ENCODE assay signal across 19 cellular contexts in the genomic region with DNA sequence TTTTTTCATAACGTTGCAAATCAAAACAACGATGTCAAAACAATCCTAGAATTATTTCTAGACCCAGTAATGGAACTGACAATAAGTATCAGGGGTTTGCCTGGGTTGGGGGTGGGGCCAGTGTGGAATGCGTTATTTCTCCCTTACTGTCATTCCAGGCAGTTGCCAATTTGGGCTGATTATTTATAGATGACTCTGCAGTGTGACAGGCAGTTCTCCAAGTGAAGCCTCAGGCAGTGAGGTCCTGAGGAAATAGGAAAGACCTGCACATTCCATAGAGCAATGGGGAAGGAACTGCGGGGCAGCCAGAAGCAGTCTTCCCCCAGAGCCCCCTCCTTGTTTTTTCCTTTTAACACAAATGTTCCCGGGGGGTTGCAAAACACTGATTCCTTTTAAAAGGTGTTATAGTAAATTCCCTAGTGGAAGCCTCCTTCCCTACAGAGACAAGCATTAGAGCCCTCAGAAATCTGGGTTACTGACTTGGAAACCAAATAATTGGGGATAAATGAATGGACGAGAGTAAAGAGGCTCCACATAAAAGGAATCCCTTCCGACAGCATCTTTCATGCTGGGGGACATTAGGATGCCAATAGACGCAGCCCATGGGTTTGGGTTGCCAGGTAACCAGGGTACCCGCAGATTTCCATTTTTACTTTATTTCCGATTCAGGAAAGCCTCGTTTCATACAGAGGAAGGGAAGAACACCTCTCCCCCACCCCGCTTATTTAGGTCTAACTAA.
DNase-seq lines count a peak whose midpoint lies in the region; ATAC-seq and TF ChIP-seq lines count a peak whose summit lies in the region.
"Had no signal": no experiment of that assay in that cellular context is flagged by ENCODE, and none has a peak within 500 bp of the region (broad histone marks: within the 10 kb centered on the region; RNA-seq: fewer than 3 reads in every experiment).

No MANE protein-coding gene starts in this region.

- H2BK120ac ChIP-seq in trophoblast cell (ENCODE audit: insufficient read depth, low read length, poor library complexity): no peak overlapping the region

- no peak overlapping the region for H3K23ac ChIP-seq in trophoblast cell (ENCODE audit: low read length)

- H3K4me3 ChIP-seq in HEK293 (ENCODE audit: low read depth, low read length) (no peak overlapping the region), RWPE2 (ENCODE audit: severe bottlenecking) (no peak overlapping the region), iPS-15b (ENCODE audit: low read depth, low read length) (peak overlapping the region; percentile 4), trophoblast cell (ENCODE audit: low read depth, low read length) (no peak overlapping the region), lower leg skin (ENCODE audit: low read depth, poor library complexity, severe bottlenecking) (no peak overlapping the region), upper lobe of left lung (no peak overlapping the region)
- H3K4me3 ChIP-seq: thoracic aorta had no signal

- H3K9ac ChIP-seq in iPS-15b (ENCODE audit: low read depth, low read length) (no peak overlapping the region), trophoblast cell (ENCODE audit: low read length) (no peak overlapping the region)

- CTCF ChIA-PET in HEK293 (lab: Yijun Ruan, JAX): no interaction called here

- H3K27me3 ChIP-seq in RWPE2 (ENCODE audit: insufficient read depth, poor library complexity, severe bottlenecking) (peaks cover 41% of the 10 kb centered on the region), iPS-15b (ENCODE audit: control insufficient read depth, insufficient read depth, low read length) (no peaks in the 10 kb centered on the region), trophoblast cell (ENCODE audit: insufficient read depth, low read length) (no peaks in the 10 kb centered on the region), upper lobe of left lung (peaks cover 0 to 5% (median 0%) of the 10 kb centered on the region in 4 donors)

- H3K36me3 ChIP-seq in HEK293 (ENCODE audit: control insufficient read depth in 2 of 2, insufficient read depth in 1 of 2, low read length in 2 of 2) (no peaks in the 10 kb centered on the region), RWPE2 (ENCODE audit: low read depth) (no peaks in the 10 kb centered on the region), iPS-15b (ENCODE audit: control insufficient read depth, insufficient read depth, low read length) (no peaks in the 10 kb centered on the region), trophoblast cell (ENCODE audit: control insufficient read depth in 1 of 2, insufficient read depth in 2 of 2, low read length in 2 of 2) (no peaks in the 10 kb centered on the region), upper lobe of left lung (no peaks in the 10 kb centered on the region)
- H3K36me3 ChIP-seq: thoracic aorta had no signal

- H3K27ac ChIP-seq in HEK293 (ENCODE audit: extremely low read depth, low read depth, low read length) (no peak overlapping the region), RWPE2 (ENCODE audit: poor library complexity, severe bottlenecking) (no peak overlapping the region), trophoblast cell (ENCODE audit: low read depth, low read length) (no peak overlapping the region), upper lobe of left lung (no peak overlapping the region)
- H3K27ac ChIP-seq: C4-2B, thoracic aorta had no signal

- H3K18ac ChIP-seq in trophoblast cell (ENCODE audit: low read length): no peak overlapping the region

- H3K9me3 ChIP-seq in HEK293 (ENCODE audit: control insufficient read depth, insufficient read depth, low read depth, low read length) (no peaks in the 10 kb centered on the region), RWPE2 (ENCODE audit: severe bottlenecking) (no peaks in the 10 kb centered on the region), iPS-15b (ENCODE audit: control insufficient read depth, insufficient read depth, low read length) (no peaks in the 10 kb centered on the region), trophoblast cell (ENCODE audit: insufficient read depth, low read depth, low read length) (no peaks in the 10 kb centered on the region), upper lobe of left lung (no peaks in the 10 kb centered on the region)
- H3K9me3 ChIP-seq: thoracic aorta had no signal

- TF ChIP-seq CTCF in HEK293 (tag by site-specific recombination; IDR thresholded peaks at IDR 0.05) (no peak), RWPE2 (IDR thresholded peaks at IDR 0.05; ENCODE audit: poor library complexity, severe bottlenecking) (no peak), lower leg skin (IDR thresholded peaks at IDR 0.05) (no peak), upper lobe of left lung (IDR thresholded peaks at IDR 0.05) (no peak)

- no peak overlapping the region for H4K12ac ChIP-seq in trophoblast cell (ENCODE audit: low read depth, low read length)

- H2AFZ ChIP-seq in trophoblast cell (ENCODE audit: insufficient read depth, low read length, poor library complexity): no peak overlapping the region

- H4K91ac ChIP-seq in trophoblast cell (ENCODE audit: low read depth, low read length): no peak overlapping the region

- no peak for TF ChIP-seq EP300 in upper lobe of left lung (IDR thresholded peaks at IDR 0.05)

- no peak overlapping the region for H2AK5ac ChIP-seq in trophoblast cell (ENCODE audit: low read length)

- no peak overlapping the region for H2BK5ac ChIP-seq in trophoblast cell (ENCODE audit: low read depth, low read length, poor library complexity)

- no CpG with 5 or more reads among the region's 12 CpGs for WGBS in trophoblast cell (ENCODE audit: extremely low coverage, insufficient coverage, insufficient read length)
- WGBS in lower leg skin, 2 donors: 9% methylated on average over 12 of the region's 12 CpGs
- WGBS in upper lobe of left lung, 2 donors: 22 to 35% methylated on average over 12 of the region's 12 CpGs

- TF ChIP-seq POLR2A in lower leg skin (IDR thresholded peaks at IDR 0.05): no peak
- TF ChIP-seq POLR2A in upper lobe of left lung (IDR thresholded peaks at IDR 0.05): no peak

- H3K79me2 ChIP-seq in trophoblast cell (ENCODE audit: control insufficient read depth, insufficient read depth, low read length, poor library complexity): no peaks in the 10 kb centered on the region

- H3K14ac ChIP-seq in trophoblast cell (ENCODE audit: low read length): no peak overlapping the region

- no peaks in the 10 kb centered on the region for H3K4me1 ChIP-seq in HEK293 (ENCODE audit: control insufficient read depth, insufficient read depth, low read length)
- H3K4me1 ChIP-seq in RWPE2 (ENCODE audit: insufficient read depth, poor library complexity, severe bottlenecking): no peaks in the 10 kb centered on the region
- H3K4me1 ChIP-seq in iPS-15b (ENCODE audit: control insufficient read depth, insufficient read depth, low read length): peaks cover 13% of the 10 kb centered on the region
- peaks cover 2 to 3% of the 10 kb centered on the region in 2 experiments for H3K4me1 ChIP-seq in trophoblast cell (ENCODE audit: control insufficient read depth in 1 of 2, insufficient read depth in 2 of 2, low read length in 2 of 2)
- no peaks in the 10 kb centered on the region for H3K4me1 ChIP-seq in upper lobe of left lung

- ATAC-seq in RWPE2 (ENCODE audit: low read depth): peak; percentile 36; the same call in 1 of the 3 replicates
- no peak for ATAC-seq in upper lobe of left lung (ENCODE audit: low FRiP score in 2 of 2)

- H4K8ac ChIP-seq in trophoblast cell (ENCODE audit: low read depth, low read length): no peak overlapping the region

- POLR2A ChIA-PET in HEK293 (lab: Yijun Ruan, JAX): no interaction called here

- peak overlapping the region; percentile 20 for H3K4me2 ChIP-seq in trophoblast cell (ENCODE audit: low read length)

- H3K4ac ChIP-seq in trophoblast cell (ENCODE audit: low read depth, low read length): no peak overlapping the region

- DNase-seq in RWPE2 (ENCODE audit: low spot score) (no peak), trophoblast cell (no peak), lower leg skin (ENCODE audit: low spot score in 2 of 2) (no peak), upper lobe of left lung (no peak), kidney glomerular epithelial cell (lab: John Stamatoyannopoulos, UW) (no peak)
- DNase-seq: activated CD4-positive, alpha-beta T cell treated with anti-CD3 and anti-CD28 coated beads, Interleukin-2, amount 50 U/mL, for 48 hours; activated naive CD8-positive, alpha-beta T cell treated with anti-CD3 and anti-CD28 coated beads for 36 hours; activated T-cell treated with anti-CD3 and anti-CD28 coated beads, Interleukin-2, amount 50 U/mL, for 1 hour; DMS53; foreskin fibroblast; mammary epithelial cell; NCI-H2107; occipital lobe; RPMI8226; stimulated activated CD4-positive, alpha-beta T cell treated with anti-CD3 and anti-CD28 coated beads, Interleukin-4, amount 100 ng/mL, for 24 hours had no signal

- intact Hi-C loops in lower leg skin (cut with DNase I; ENCODE audit: low total_unique reads): no loop called here

- H3K79me1 ChIP-seq in trophoblast cell (ENCODE audit: low read length): no peaks in the 10 kb centered on the region

- no peak overlapping the region for H2BK12ac ChIP-seq in trophoblast cell (ENCODE audit: low read length)

TF ChIP-seq in HEK293, 187 proteins besides CTCF, POLR2A, EP300 and RAD21:
- TF ChIP-seq, protein P1, sequence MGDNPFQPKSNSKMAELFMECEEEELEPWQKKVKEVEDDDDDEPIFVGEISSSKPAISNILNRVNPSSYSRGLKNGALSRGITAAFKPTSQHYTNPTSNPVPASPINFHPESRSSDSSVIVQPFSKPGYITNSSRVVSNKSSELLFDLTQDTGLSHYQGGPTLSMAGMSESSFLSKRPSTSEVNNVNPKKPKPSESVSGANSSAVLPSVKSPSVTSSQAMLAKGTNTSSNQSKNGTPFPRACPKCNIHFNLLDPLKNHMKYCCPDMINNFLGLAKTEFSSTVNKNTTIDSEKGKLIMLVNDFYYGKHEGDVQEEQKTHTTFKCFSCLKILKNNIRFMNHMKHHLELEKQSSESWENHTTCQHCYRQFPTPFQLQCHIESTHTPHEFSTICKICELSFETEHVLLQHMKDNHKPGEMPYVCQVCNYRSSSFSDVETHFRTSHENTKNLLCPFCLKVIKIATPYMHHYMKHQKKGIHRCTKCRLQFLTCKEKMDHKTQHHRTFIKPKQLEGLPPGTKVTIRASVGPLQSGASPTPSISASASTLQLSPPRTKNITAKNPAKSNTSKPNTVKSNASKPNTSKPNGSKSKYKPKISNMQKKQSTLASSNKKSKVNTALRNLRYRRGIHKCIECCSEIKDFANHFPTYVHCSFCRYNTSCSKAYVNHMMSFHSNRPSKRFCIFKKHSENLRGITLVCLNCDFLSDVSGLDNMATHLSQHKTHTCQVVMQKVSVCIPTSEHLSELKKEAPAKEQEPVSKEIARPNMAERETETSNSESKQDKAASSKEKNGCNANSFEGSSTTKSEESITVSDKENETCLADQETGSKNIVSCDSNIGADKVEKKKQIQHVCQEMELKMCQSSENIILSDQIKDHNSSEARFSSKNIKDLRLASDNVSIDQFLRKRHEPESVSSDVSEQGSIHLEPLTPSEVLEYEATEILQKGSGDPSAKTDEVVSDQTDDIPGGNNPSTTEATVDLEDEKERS (tag by site-specific recombination; IDR thresholded peaks at IDR 0.05): no peak
- TF ChIP-seq SCRT2 (tag by site-specific recombination; IDR thresholded peaks at IDR 0.05): 0 out of 2 replicates have a peak, but pooled peaks have one; percentile 37
